ENCODE assay signal across 9 cellular contexts in the genomic region with DNA sequence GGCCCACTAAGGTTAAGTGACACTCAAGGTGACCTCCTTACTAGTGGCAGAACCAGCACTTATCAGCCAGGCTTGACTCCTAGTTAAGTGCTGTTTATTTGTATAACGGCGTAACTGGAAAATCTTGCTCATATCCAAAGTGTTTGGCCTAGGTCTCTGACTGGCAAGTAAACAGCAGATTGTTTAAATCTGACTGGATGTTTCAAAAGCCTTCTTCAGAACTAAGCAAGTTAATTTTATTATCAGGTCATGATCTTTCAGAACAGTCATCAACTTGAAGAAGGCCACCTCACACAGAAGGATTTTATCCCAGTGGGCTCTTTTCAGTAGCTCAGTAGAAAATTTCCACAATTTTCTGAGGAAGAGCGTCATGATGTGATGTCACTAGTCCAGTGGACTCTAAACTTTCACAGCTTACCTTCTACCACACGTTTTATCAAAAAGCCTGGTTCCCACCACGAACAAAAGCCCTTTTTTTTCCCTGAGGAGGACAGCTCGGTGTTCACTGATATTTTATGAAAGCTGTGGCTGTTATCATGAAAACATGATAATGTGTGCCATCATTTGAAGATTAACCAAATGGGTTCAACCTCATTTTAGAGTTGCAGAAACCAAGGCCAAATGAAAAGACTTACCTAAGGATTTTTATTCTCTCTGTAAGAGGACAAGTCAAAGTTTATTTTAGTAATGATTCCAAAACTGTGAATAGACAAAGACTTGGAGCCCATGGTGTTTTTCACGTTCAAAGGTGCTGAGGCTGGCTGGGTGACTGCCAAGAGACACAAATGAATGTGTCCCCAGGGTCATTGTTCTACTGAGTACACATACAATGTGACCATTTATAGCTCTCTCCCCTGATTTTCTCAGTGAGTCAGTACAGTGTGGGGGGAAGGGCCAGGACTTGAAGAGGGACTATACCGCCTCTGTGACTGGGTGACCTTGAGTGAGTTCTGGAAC. TPM values are rescaled to one million over a fixed set of nuclear protein-coding genes. Genes with fewer than 3 reads are reported as not detected.
DNase-seq lines count a peak whose midpoint lies in the region; ATAC-seq, FAIRE-seq and TF ChIP-seq lines count a peak whose summit lies in the region.
"Had no signal": no experiment of that assay in that cellular context is flagged by ENCODE, and none has a peak within 500 bp of the region (broad histone marks: within the 10 kb centered on the region; RNA-seq: fewer than 3 reads in every experiment).

No MANE protein-coding gene starts in this region.

- ATAC-seq in GM21786 (IDR thresholded peaks at IDR 0.05; ENCODE audit: unreplicated experiment), result no peak
- ATAC-seq in GM18511 (IDR thresholded peaks at IDR 0.05; ENCODE audit: unreplicated experiment), result no peak

- H3K4me3 ChIP-seq in NB4 (ENCODE audit: low read depth, low read length), result no peak overlapping the region
- H3K4me3 ChIP-seq in tibial nerve, result no peak overlapping the region

- peak; percentile 27 to 30 for TF ChIP-seq EP300 in tibial nerve (IDR thresholded peaks at IDR 0.05)

- peak; percentile 84 for FAIRE-seq in islet of Langerhans (lab: Jason Lieb, UNC)

- in situ Hi-C loops in GM13977 (cut with MboI; ENCODE audit: low pct_unique_long_range_greater_than_20kb, low sequenced_read_pairs, unreplicated experiment), result no loop called here

- peak overlapping the region in 3 of 4 donors; percentile 30 to 76 (median 69) for H3K27ac ChIP-seq in tibial nerve

- no peaks in the 10 kb centered on the region for H3K36me3 ChIP-seq in tibial nerve

- TF ChIP-seq CTCF in NB4 (IDR thresholded peaks at IDR 0.05; ENCODE audit: low read depth, low read length), result no peak
- TF ChIP-seq CTCF in tibial nerve (IDR thresholded peaks at IDR 0.05), result no peak
- no peak for TF ChIP-seq CTCF in GM13977 (IDR thresholded peaks at IDR 0.05; ENCODE audit: extremely low read depth, insufficient read depth, missing control alignments)

- H3K27me3 ChIP-seq in tibial nerve, result no peaks in the 10 kb centered on the region

- DNase-seq in NB4 (ENCODE audit: low read depth), result peak; percentile 7
- peak; percentile 18 for DNase-seq in amniotic stem cell (lab: John Stamatoyannopoulos, UW)
- DNase-seq in tibial nerve (ENCODE audit: low spot score in 2 of 2), result peak; percentile 31 to 47
- DNase-seq in GM13977 (ENCODE audit: low spot score), result no peak
- no peak for DNase-seq in NCI-H2196 treated with DMSO at 0.1 percent for 48 hours (lab: John Stamatoyannopoulos, UW; ENCODE audit: unreplicated experiment)
- DNase-seq: activated naive CD8-positive, alpha-beta T cell treated with anti-CD3 and anti-CD28 coated beads, Interleukin-2, amount 10 ng/mL, durations not matched to agents 7 days and 5 days had no signal

- peaks cover 0 to 21% (median 5%) of the 10 kb centered on the region in 4 donors for H3K4me1 ChIP-seq in tibial nerve

- H3K9me3 ChIP-seq in tibial nerve, result no peaks in the 10 kb centered on the region

- WGBS in tibial nerve, 2 donors, result 35 to 36% methylated on average over 8 of the region's 8 CpGs

- TF ChIP-seq POLR2A in NB4 (IDR thresholded peaks at IDR 0.05; ENCODE audit: extremely low read depth, insufficient read length), result no peak
- no peak for TF ChIP-seq POLR2A in tibial nerve (IDR thresholded peaks at IDR 0.05)

RNA-seq across cellular contexts. Expression of gene SGIP1, which starts 9.1 kb away (rescaled TPM):
- 10 to 100 TPM in 1 of 4 donors, 1 to 10 TPM in 3; 3.9 to 14.7 (median 6.5) TPM for total RNA-seq in tibial nerve
- total RNA-seq: activated naive CD8-positive, alpha-beta T cell treated with anti-CD3 and anti-CD28 coated beads, Interleukin-2, amount 10 ng/mL, durations not matched to agents 7 days and 5 days had no signal

Comparison
In these comparisons a context has a peak if more than half of its experiments do, and no peak if none do; other contexts are left out.
1. DNase-seq: peak in NB4 (single experiment), amniotic stem cell (single experiment) and tibial nerve (2 of 2); none in GM13977 (single experiment) and NCI-H2196 treated with DMSO at 0.1 percent for 48 hours (single experiment).